Comparison of ENCODE assay signal across 12 cellular contexts in the genomic region with DNA sequence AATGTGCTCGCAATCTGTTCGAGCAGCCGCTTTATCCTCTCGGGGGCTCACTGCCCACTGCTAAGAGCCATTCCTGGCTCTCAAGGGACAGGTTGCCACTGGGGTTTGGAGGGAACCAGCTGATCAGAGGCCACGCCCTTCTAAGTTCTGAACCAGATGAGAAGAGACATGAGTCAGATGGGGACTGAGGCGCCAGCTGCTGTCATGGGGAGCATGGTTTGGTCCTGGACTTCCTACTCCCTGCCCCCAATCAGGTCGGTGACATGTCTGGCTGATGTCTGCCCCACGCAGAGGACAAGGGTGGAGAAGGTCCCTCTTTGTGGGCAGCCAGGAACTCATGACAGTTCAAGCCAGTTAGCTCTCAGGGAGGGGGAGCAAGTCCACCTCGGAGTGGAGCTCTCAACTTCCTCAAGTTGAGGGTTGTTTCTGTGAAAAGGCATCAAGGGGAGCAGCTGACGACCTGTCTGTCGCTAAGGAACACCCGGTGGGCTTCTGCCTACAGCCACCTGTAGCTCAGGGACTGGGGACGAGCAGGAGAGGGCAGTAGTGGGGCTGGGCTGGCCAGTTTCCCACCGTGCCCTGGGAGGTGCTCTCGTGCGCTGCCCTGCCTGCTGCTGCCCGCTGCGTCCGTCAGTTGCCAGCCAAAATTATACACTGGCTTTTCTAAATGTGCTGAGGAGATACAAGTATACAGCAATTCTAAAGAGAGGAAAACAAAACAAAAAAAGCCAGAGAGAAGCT. TPM values are rescaled to one million over a fixed set of nuclear protein-coding genes. Genes with fewer than 3 reads are reported as not detected.
DNase-seq lines count a peak whose midpoint lies in the region; ATAC-seq and TF ChIP-seq lines count a peak whose summit lies in the region.
"Had no signal": no experiment of that assay in that cellular context is flagged by ENCODE, and none has a peak within 500 bp of the region (broad histone marks: within the 10 kb centered on the region; RNA-seq: fewer than 3 reads in every experiment).

No MANE protein-coding gene starts in this region.

- TF ChIP-seq CTCF in IMR-90 (conservative IDR thresholded peaks at IDR 0.05; ENCODE audit: low read depth, low read length), result no peak
- TF ChIP-seq CTCF in brain microvascular endothelial cell (IDR thresholded peaks at IDR 0.05; ENCODE audit: low read depth, low read length, missing control alignments), result peak; percentile 19

- no peaks in the 10 kb centered on the region for H3K9me3 Mint-ChIP-seq in T-helper 1 cell treated with Interleukin-12 subunit alpha and Interleukin-12 subunit beta and Interleukin-4 antibody, amounts not matched to agents 30 μg/mL and 1 μg/mL, for 36 hours
- peaks cover 0 to 1% (median 0%) of the 10 kb centered on the region in 11 donors for H3K9me3 Mint-ChIP-seq in naive thymus-derived CD4-positive, alpha-beta T cell

- H4K20me1 ChIP-seq in IMR-90 (ENCODE audit: insufficient read depth, low read length), result no peaks in the 10 kb centered on the region

- no peak overlapping the region for H4K8ac ChIP-seq in IMR-90 (ENCODE audit: low read depth in 2 of 2, low read length in 2 of 2)

- intact Hi-C loops in IMR-90 (cut with micrococcal nuclease), result no loop called here
- intact Hi-C loops in naive thymus-derived CD4-positive, alpha-beta T cell (cut with micrococcal nuclease), result no loop called here
- intact Hi-C loops in right cardiac atrium (cut with DNase I), result no loop called here

- H3K9ac ChIP-seq in IMR-90 (ENCODE audit: low read depth, low read length), result no peak overlapping the region

- peaks cover 0 to 12% of the 10 kb centered on the region in 2 experiments; a peak in 2 of 4 replicates for H3K79me1 ChIP-seq in IMR-90 (ENCODE audit: low read depth in 1 of 2, low read length in 2 of 2)

- in situ Hi-C loops in IMR-90 (cut with MboI; ENCODE audit: low sequenced_read_pairs), result loop anchor here (25.0 kb wide), 1 partner anchor 886 kb away; no protein-coding TSS in a partner anchor
- in situ Hi-C loops in brain microvascular endothelial cell (cut with HindIII; ENCODE audit: low pct_ligation_motif_present, low sequenced_read_pairs), result no loop called here

- ATAC-seq in IMR-90 (ENCODE audit: low read depth), result no peak
- peak; percentile 30 for ATAC-seq in naive thymus-derived CD4-positive, alpha-beta T cell
- no peak for ATAC-seq in right cardiac atrium

- H3K4me3 ChIP-seq in IMR-90 (ENCODE audit: insufficient read depth, low read depth, low read length) (no peak overlapping the region), brain microvascular endothelial cell (ENCODE audit: low read depth, low read length) (no peak overlapping the region), right cardiac atrium (ENCODE audit: low read length) (no peak overlapping the region)
- H3K4me3 ChIP-seq in naive thymus-derived CD4-positive, alpha-beta T cell (ENCODE audit: low read length), result no peak overlapping the region
- H3K4me3 ChIP-seq: cardiac muscle cell, Peyer's patch had no signal

- POLR2A ChIA-PET in IMR-90 (lab: Charles Lee; ENCODE audit: unreplicated experiment), result no interaction called here
- POLR2A ChIA-PET in naive thymus-derived CD4-positive, alpha-beta T cell (lab: Charles Lee), result interaction anchor here (1.1 kb wide), 1 partner anchor 12 kb away, joined by 3 read pairs; no protein-coding TSS in a partner anchor

- peak overlapping the region; percentile 81 for H2AK9ac ChIP-seq in IMR-90 (replicated peaks; ENCODE audit: low read depth, low read length, poor library complexity)

- H3K36me3 Mint-ChIP-seq in T-helper 1 cell treated with Interleukin-12 subunit alpha and Interleukin-12 subunit beta and Interleukin-4 antibody, amounts not matched to agents 30 μg/mL and 1 μg/mL, for 36 hours (ENCODE audit: low read depth), result peaks cover 11% of the 10 kb centered on the region
- H3K36me3 Mint-ChIP-seq in naive thymus-derived CD4-positive, alpha-beta T cell, result peaks cover 3 to 43% (median 4%) of the 10 kb centered on the region in 5 donors

- no peak overlapping the region for H3K4me2 ChIP-seq in IMR-90 (ENCODE audit: low read depth, low read length)

- H2BK120ac ChIP-seq in IMR-90 (ENCODE audit: low read depth, low read length), result no peak overlapping the region

- no peak overlapping the region for H3K14ac ChIP-seq in IMR-90 (replicated peaks; ENCODE audit: low read depth, low read length)

- H3K27me3 ChIP-seq in IMR-90 (ENCODE audit: control insufficient read depth, insufficient read depth, low read length) (no peaks in the 10 kb centered on the region), brain microvascular endothelial cell (replicated peaks) (no peaks in the 10 kb centered on the region), right cardiac atrium (ENCODE audit: control insufficient read depth, insufficient read depth) (no peaks in the 10 kb centered on the region)
- H3K27me3 ChIP-seq in naive thymus-derived CD4-positive, alpha-beta T cell (ENCODE audit: control insufficient read depth in 2 of 2, insufficient read depth in 2 of 2, low read length in 2 of 2), result no peaks in the 10 kb centered on the region
- H3K27me3 ChIP-seq: cardiac muscle cell, Peyer's patch had no signal

- 73% methylated on average over 4 of the region's 19 CpGs; no CpG with 5 or more reads in 1 of the 2 experiments for WGBS in IMR-90 (ENCODE audit: extremely low coverage in 2 of 2, insufficient read length in 1 of 2), 2 experiments
- 78% methylated on average over 19 of the region's 19 CpGs for WGBS in right cardiac atrium

- DNase-seq in T-helper 1 cell, result no peak
- DNase-seq in IMR-90, result peak; percentile 13
- peak; percentile 47 for DNase-seq in brain microvascular endothelial cell
- DNase-seq in naive thymus-derived CD4-positive, alpha-beta T cell, result no peak
- no peak for DNase-seq in NCI-H2227 (lab: John Stamatoyannopoulos, UW; ENCODE audit: unreplicated experiment)
- DNase-seq in germinal center (ENCODE audit: low spot score), result no peak
- DNase-seq in right cardiac atrium, result no peak
- DNase-seq: Peyer's patch, small intestine had no signal

- no peak overlapping the region for H4K5ac ChIP-seq in IMR-90 (ENCODE audit: low read depth, low read length)

- no peak for TF ChIP-seq RAD21 in IMR-90 (IDR thresholded peaks at IDR 0.05; ENCODE audit: low read length)

- H3K27me3 Mint-ChIP-seq in T-helper 1 cell treated with Interleukin-12 subunit alpha and Interleukin-12 subunit beta and Interleukin-4 antibody, amounts not matched to agents 30 μg/mL and 1 μg/mL, for 36 hours (ENCODE audit: low read depth), result no peaks in the 10 kb centered on the region
- H3K27me3 Mint-ChIP-seq in naive thymus-derived CD4-positive, alpha-beta T cell, result no peaks in the 10 kb centered on the region

- H3K27ac ChIP-seq in IMR-90 (ENCODE audit: insufficient read depth, low read length) (no peak overlapping the region), brain microvascular endothelial cell (peak overlapping the region; percentile 90), right cardiac atrium (ENCODE audit: low read length) (no peak overlapping the region)
- no peak overlapping the region for H3K27ac ChIP-seq in naive thymus-derived CD4-positive, alpha-beta T cell (ENCODE audit: low read depth, low read length)
- H3K27ac ChIP-seq: cardiac muscle cell, HL-60 had no signal

- H3K4me3 Mint-ChIP-seq in T-helper 1 cell treated with Interleukin-12 subunit alpha and Interleukin-12 subunit beta and Interleukin-4 antibody, amounts not matched to agents 30 μg/mL and 1 μg/mL, for 36 hours, result no peak overlapping the region
- no peak overlapping the region for H3K4me3 Mint-ChIP-seq in naive thymus-derived CD4-positive, alpha-beta T cell

- H4K91ac ChIP-seq in IMR-90 (ENCODE audit: insufficient read depth, low read depth, low read length), result peak overlapping the region; percentile 21; the same call in 1 of the 2 replicates

- no peak overlapping the region for H2BK15ac ChIP-seq in IMR-90 (ENCODE audit: low read depth, low read length)

- dilution Hi-C loops in IMR-90 (cut with HindIII; ENCODE audit: low sequenced_read_pairs, unreplicated experiment), result no loop called here

- H3K27ac Mint-ChIP-seq in T-helper 1 cell treated with Interleukin-12 subunit alpha and Interleukin-12 subunit beta and Interleukin-4 antibody, amounts not matched to agents 30 μg/mL and 1 μg/mL, for 36 hours, result peak overlapping the region; percentile 49
- H3K27ac Mint-ChIP-seq in naive thymus-derived CD4-positive, alpha-beta T cell, result peak overlapping the region in 3 of 9 donors; percentile 13 to 52 (median 31)

- no peaks in the 10 kb centered on the region for H3K9me3 ChIP-seq in IMR-90 (ENCODE audit: control insufficient read depth, insufficient read depth, low read length)
- no peaks in the 10 kb centered on the region for H3K9me3 ChIP-seq in naive thymus-derived CD4-positive, alpha-beta T cell (ENCODE audit: control insufficient read depth in 2 of 3, low read length in 3 of 3)
- no peaks in the 10 kb centered on the region for H3K9me3 ChIP-seq in right cardiac atrium (ENCODE audit: control insufficient read depth, low read length)
- H3K9me3 ChIP-seq: Peyer's patch had no signal

- H3K9me1 ChIP-seq in IMR-90 (ENCODE audit: insufficient read depth, low read length), result peaks cover 19% of the 10 kb centered on the region

- peaks cover 16% of the 10 kb centered on the region for H3K4me1 Mint-ChIP-seq in T-helper 1 cell treated with Interleukin-12 subunit alpha and Interleukin-12 subunit beta and Interleukin-4 antibody, amounts not matched to agents 30 μg/mL and 1 μg/mL, for 36 hours (ENCODE audit: low read depth)
- peaks cover 2 to 27% (median 8%) of the 10 kb centered on the region in 7 donors for H3K4me1 Mint-ChIP-seq in naive thymus-derived CD4-positive, alpha-beta T cell

- no peak overlapping the region for H3K56ac ChIP-seq in IMR-90 (ENCODE audit: extremely low read depth, insufficient read depth, low read length)

- H2AK5ac ChIP-seq in IMR-90 (ENCODE audit: low read depth, low read length), result peak overlapping the region; percentile 64; the same call in 1 of the 2 replicates

- peaks cover 29% of the 10 kb centered on the region for H3K36me3 ChIP-seq in IMR-90 (ENCODE audit: control insufficient read depth, insufficient read depth, low read length)
- H3K36me3 ChIP-seq in brain microvascular endothelial cell (replicated peaks), result peaks cover 25% of the 10 kb centered on the region
- H3K36me3 ChIP-seq in naive thymus-derived CD4-positive, alpha-beta T cell (ENCODE audit: control insufficient read depth in 2 of 3, insufficient read depth in 3 of 3, low read length in 3 of 3), result peaks cover 0 to 64% (median 2%) of the 10 kb centered on the region in 3 experiments

- no peak overlapping the region for H2BK5ac ChIP-seq in IMR-90 (ENCODE audit: low read depth, low read length, poor library complexity, severe bottlenecking)

- H3K18ac ChIP-seq in IMR-90 (ENCODE audit: low read depth, low read length), result no peak overlapping the region

- no peak for TF ChIP-seq POLR2A in IMR-90 (IDR thresholded peaks at IDR 0.05; ENCODE audit: low read depth, low read length)

- CTCF ChIA-PET in IMR-90 (lab: Yijun Ruan, JAX), result interaction anchor here (0.5 kb wide), 1 partner anchor 259 kb away, joined by 4 read pairs; no protein-coding TSS in a partner anchor
- CTCF ChIA-PET in naive thymus-derived CD4-positive, alpha-beta T cell (lab: Charles Lee), result interaction anchor here (0.5 kb wide), 1 partner anchor 433 kb away, joined by 3 read pairs; no protein-coding TSS in a partner anchor

- H3K4me1 ChIP-seq in IMR-90 (ENCODE audit: control insufficient read depth, insufficient read depth, low read length) (peaks cover 6% of the 10 kb centered on the region; the same call in 1 of the 2 replicates), right cardiac atrium (ENCODE audit: control insufficient read depth, insufficient read depth, low read length) (no peaks in the 10 kb centered on the region)
- H3K4me1 ChIP-seq in naive thymus-derived CD4-positive, alpha-beta T cell (ENCODE audit: control insufficient read depth in 2 of 2, insufficient read depth in 2 of 2, low read length in 2 of 2), result no peaks in the 10 kb centered on the region
- H3K4me1 ChIP-seq: Peyer's patch had no signal

- H2AFZ ChIP-seq in IMR-90 (replicated peaks; ENCODE audit: low read length, poor library complexity), result peak overlapping the region; percentile 54

- no peak overlapping the region for H3K23ac ChIP-seq in IMR-90 (ENCODE audit: low read depth, low read length)

- H3K4ac ChIP-seq in IMR-90 (ENCODE audit: low read depth, low read length), result no peak overlapping the region

- no peak overlapping the region for H2BK20ac ChIP-seq in IMR-90 (ENCODE audit: low read depth, low read length)

- no TSS peak for BruUV-seq in IMR-90 (replicated peaks; lab: Mats Ljungman, UMichigan)

RNA-seq across cellular contexts. Expression of gene PSMC1, which starts 20.4 kb away (rescaled TPM):
- total RNA-seq in IMR-90 (2012; rRNA removed) (194 and 325 TPM in 2 replicates), right cardiac atrium (100 to 1,000 TPM in 3 of 4 donors, 10 to 100 TPM in 1; 89.9 to 127 (median 118) TPM)
- polyA plus RNA-seq in IMR-90 (2012; rRNA removed) (150 and 181 TPM in 2 replicates), right cardiac atrium (201 TPM)
- polyA plus RNA-seq in IMR-90 (2012; cell fraction: cytosol; rRNA removed), result 24.3 and 34.6 TPM in 2 replicates
- polyA plus RNA-seq in IMR-90 (2012; cell fraction: nucleus; rRNA removed; ENCODE audit: low replicate concordance), result 8.4 and 77.4 TPM in 2 replicates
- total RNA-seq in naive thymus-derived CD4-positive, alpha-beta T cell, result 100 to 1,000 TPM in 1 of 5 experiments, 10 to 100 TPM in 4; 47.9 to 101 (median 58.2) TPM
- 10 to 100 TPM; 88.4 to 97.3 TPM for polyA plus RNA-seq in naive thymus-derived CD4-positive, alpha-beta T cell

RNA-seq across cellular contexts. Expression of gene NRDE2, which starts 54.9 kb away (rescaled TPM):
- 7.5 and 9.3 TPM in 2 replicates for total RNA-seq in IMR-90 (2012; rRNA removed)
- polyA plus RNA-seq in IMR-90 (2012; rRNA removed), result 4.0 and 4.5 TPM in 2 replicates
- polyA plus RNA-seq in IMR-90 (2012; cell fraction: cytosol; rRNA removed), result 1.7 and 3.9 TPM in 2 replicates
- polyA plus RNA-seq in IMR-90 (2012; cell fraction: nucleus; rRNA removed; ENCODE audit: low replicate concordance), result 11.3 and 16.3 TPM in 2 replicates
- total RNA-seq in naive thymus-derived CD4-positive, alpha-beta T cell, result 10 to 100 TPM; 23.6 to 30.2 (median 28.7) TPM
- polyA plus RNA-seq in naive thymus-derived CD4-positive, alpha-beta T cell, result 1 to 10 TPM; 8.4 to 8.5 TPM
- total RNA-seq in right cardiac atrium, result 10 to 100 TPM; 10.9 to 15.3 (median 12.4) TPM
- 6.2 TPM for polyA plus RNA-seq in right cardiac atrium

Comparison
In these comparisons a context has a peak if more than half of its experiments do, and no peak if none do; other contexts are left out.
1. DNase-seq: peak in IMR-90 (single experiment) and brain microvascular endothelial cell (single experiment); none in T-helper 1 cell (0 of 5), naive thymus-derived CD4-positive, alpha-beta T cell (0 of 9), NCI-H2227 (single experiment), germinal center (single experiment) and right cardiac atrium (0 of 3).